In genomic region chr3:120167488-120167887, GRCh38 we compare ENCODE assay signal across 18 cellular contexts.
DNase-seq lines count a peak whose midpoint lies in the region; ATAC-seq and TF ChIP-seq lines count a peak whose summit lies in the region.
"Had no signal": no experiment of that assay in that cellular context is flagged by ENCODE, and none has a peak within 500 bp of the region (broad histone marks: within the 10 kb centered on the region; RNA-seq: fewer than 3 reads in every experiment).

No MANE protein-coding gene starts in this region.

- peaks cover 4 to 9% of the 10 kb centered on the region in 2 experiments for H3K4me1 ChIP-seq in trophoblast cell (ENCODE audit: control insufficient read depth in 1 of 2, insufficient read depth in 2 of 2, low read length in 2 of 2)
- H3K4me1 ChIP-seq in vagina = no peaks in the 10 kb centered on the region

- H3K9me3 ChIP-seq in trophoblast cell (ENCODE audit: insufficient read depth, low read depth, low read length) (no peaks in the 10 kb centered on the region), vagina (no peaks in the 10 kb centered on the region)
- H3K9me3 ChIP-seq: A549, Caco-2 had no signal

- no peak overlapping the region for H3K4ac ChIP-seq in trophoblast cell (ENCODE audit: low read depth, low read length)

- H3K36me3 ChIP-seq in trophoblast cell (ENCODE audit: control insufficient read depth in 1 of 2, insufficient read depth in 2 of 2, low read length in 2 of 2) (no peaks in the 10 kb centered on the region), vagina (no peaks in the 10 kb centered on the region)
- H3K36me3 ChIP-seq: BLaER1 treated with 17β-estradiol and CSF1 and Interleukin-3, amounts not matched to agents 10 nM and 100 nM had no signal

- no peaks in the 10 kb centered on the region for H3K79me2 ChIP-seq in trophoblast cell (ENCODE audit: control insufficient read depth, insufficient read depth, low read length, poor library complexity)

- no peak overlapping the region for H2BK5ac ChIP-seq in trophoblast cell (ENCODE audit: low read depth, low read length, poor library complexity)

- intact Hi-C loops in vagina (cut with DNase I) = no loop called here

- H2BK12ac ChIP-seq in trophoblast cell (ENCODE audit: low read length) = peak overlapping the region; percentile 8

- no peak overlapping the region for H2AFZ ChIP-seq in trophoblast cell (ENCODE audit: insufficient read depth, low read length, poor library complexity)

- no peak for TF ChIP-seq POLR2A in vagina (IDR thresholded peaks at IDR 0.05)

- WGBS in trophoblast cell (ENCODE audit: extremely low coverage, insufficient coverage, insufficient read length) = no CpG with 5 or more reads among the region's 10 CpGs

- H3K79me1 ChIP-seq in trophoblast cell (ENCODE audit: low read length) = peaks cover 8% of the 10 kb centered on the region

- no peak overlapping the region for H3K23ac ChIP-seq in trophoblast cell (ENCODE audit: low read length)

- no peak overlapping the region for H3K9ac ChIP-seq in trophoblast cell (ENCODE audit: low read length)
- H3K9ac ChIP-seq: BLaER1 treated with 17β-estradiol and CSF1 and Interleukin-3, amounts not matched to agents 10 nM and 100 nM had no signal

- peak overlapping the region; percentile 20 for H4K8ac ChIP-seq in trophoblast cell (ENCODE audit: low read depth, low read length)

- H3K14ac ChIP-seq in trophoblast cell (ENCODE audit: low read length) = peak overlapping the region; percentile 42

- DNase-seq in RWPE1 (ENCODE audit: low spot score) (no peak), left lobe of liver (ENCODE audit: low spot score) (peak; percentile 35), trophoblast cell (no peak), vagina (ENCODE audit: extremely low spot score in 2 of 2) (peak; percentile 67 to 87), activated gamma-delta T cell (lab: John Stamatoyannopoulos, UW) (no peak), activated T-cell treated with anti-CD3 and anti-CD28 coated beads for 4 hours (no peak), SW 1271 (lab: John Stamatoyannopoulos, UW) (no peak)
- DNase-seq: AML-193; Caco-2; Calu3; CD4-positive, alpha-beta T cell; DMS79 treated with DMSO at 0.1 percent for 48 hours; GF-D8 had no signal

- H3K27me3 ChIP-seq in trophoblast cell (ENCODE audit: insufficient read depth, low read length) = no peaks in the 10 kb centered on the region
- no peaks in the 10 kb centered on the region for H3K27me3 ChIP-seq in vagina
- H3K27me3 ChIP-seq: BLaER1 treated with 17β-estradiol and CSF1 and Interleukin-3, amounts not matched to agents 10 nM and 100 nM had no signal

- H4K12ac ChIP-seq in trophoblast cell (ENCODE audit: low read depth, low read length) = no peak overlapping the region

- H3K27ac ChIP-seq in RWPE1 (peak overlapping the region; percentile 39), trophoblast cell (ENCODE audit: low read depth, low read length) (no peak overlapping the region), vagina (no peak overlapping the region)
- H3K27ac ChIP-seq: 22Rv1; BLaER1 treated with 17β-estradiol and CSF1 and Interleukin-3, amounts not matched to agents 10 nM and 100 nM; C4-2B had no signal

- no peak for ATAC-seq in left lobe of liver
- ATAC-seq: A549; CD8-positive, alpha-beta T cell had no signal

- TF ChIP-seq CTCF in RWPE1 (conservative IDR thresholded peaks at IDR 0.05; ENCODE audit: low read depth) = no peak
- no peak for TF ChIP-seq CTCF in vagina (IDR thresholded peaks at IDR 0.05)

- peak overlapping the region; percentile 49 for H2AK5ac ChIP-seq in trophoblast cell (ENCODE audit: low read length)

- H2BK120ac ChIP-seq in trophoblast cell (ENCODE audit: insufficient read depth, low read length, poor library complexity) = peak overlapping the region; percentile 43

- CTCF ChIA-PET in RWPE1 (lab: Yijun Ruan, JAX) = no interaction called here

- H3K4me3 ChIP-seq in trophoblast cell (ENCODE audit: low read depth, low read length) (no peak overlapping the region), vagina (no peak overlapping the region)
- H3K4me3 ChIP-seq: A549; BLaER1 treated with 17β-estradiol and CSF1 and Interleukin-3, amounts not matched to agents 10 nM and 100 nM had no signal

- no peak overlapping the region for H3K4me2 ChIP-seq in trophoblast cell (ENCODE audit: low read length)
- H3K4me2 ChIP-seq: A549; BLaER1 treated with 17β-estradiol and CSF1 and Interleukin-3, amounts not matched to agents 10 nM and 100 nM had no signal

- H3K18ac ChIP-seq in trophoblast cell (ENCODE audit: low read length) = no peak overlapping the region

- peak overlapping the region; percentile 81 for H4K91ac ChIP-seq in trophoblast cell (ENCODE audit: low read depth, low read length)

- POLR2A ChIA-PET in RWPE1 (lab: Yijun Ruan, JAX; ENCODE audit: low non-redundant PET) = no interaction called here

Comparison
In these comparisons a context has a peak if more than half of its experiments do, and no peak if none do; other contexts are left out.
1. DNase-seq: peak in left lobe of liver (single experiment) and vagina (2 of 2); none in RWPE1 (single experiment), trophoblast cell (0 of 2), activated gamma-delta T cell (single experiment), activated T-cell treated with anti-CD3 and anti-CD28 coated beads for 4 hours (single experiment) and SW 1271 (0 of 2).